Comparison of ENCODE assay signal across 18 cellular contexts in the genomic region with DNA sequence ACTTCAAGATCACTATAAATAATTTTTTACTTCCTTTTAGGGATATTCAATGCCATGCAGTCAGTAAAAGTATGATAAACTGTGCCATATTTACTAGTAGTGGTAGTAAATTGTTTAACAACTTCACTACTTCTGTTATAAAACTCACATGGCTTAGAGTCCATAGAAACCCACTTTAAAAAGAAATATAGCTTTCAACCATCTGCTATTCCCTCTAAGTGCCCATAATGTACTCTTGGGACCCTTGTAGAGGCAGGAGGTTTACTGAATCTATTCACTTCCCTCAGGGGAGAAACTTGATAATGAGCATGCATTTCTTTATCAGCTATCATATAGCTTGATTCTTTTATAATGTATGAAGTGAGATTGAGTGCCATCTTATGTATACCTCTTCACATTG.
"Had no signal": no experiment of that assay in that cellular context is flagged by ENCODE, and none has a peak within 500 bp of the region (broad histone marks: within the 10 kb centered on the region; RNA-seq: fewer than 3 reads in every experiment).

No MANE protein-coding gene starts in this region.

- H3K4me1 Mint-ChIP-seq: activated CD4-positive, alpha-beta memory T cell treated with anti-CD3 and anti-CD28 coated beads, Interleukin-2, amount 10 ng/mL, durations not matched to agents 7 days and 5 days; activated naive CD8-positive, alpha-beta T cell treated with anti-CD3 and anti-CD28 coated beads, Interleukin-2, amount 10 ng/mL, durations not matched to agents 7 days and 5 days; endodermal cell; natural killer cell; stimulated activated memory B cell treated with anti-CD40 and anti-IgM and Interleukin-4, amounts not matched to agents 10 μg/mL and 1 μg/mL and 100 μg/mL, for 72 hours had no signal

- DNase-seq: activated CD4-positive, alpha-beta memory T cell treated with anti-CD3 and anti-CD28 coated beads, Interleukin-2, amount 10 ng/mL, durations not matched to agents 7 days and 5 days; activated CD4-positive, alpha-beta T cell treated with anti-CD3 and anti-CD28 coated beads for 48 hours; activated effector memory CD4-positive, alpha-beta T cell treated with Interleukin-2 at 50 U/mL for 16 hours; activated naive CD4-positive, alpha-beta T cell treated with anti-CD3 and anti-CD28 coated beads for 36 hours; activated naive CD8-positive, alpha-beta T cell treated with anti-CD3 and anti-CD28 coated beads, Interleukin-2, amount 10 ng/mL, durations not matched to agents 7 days and 5 days; activated T-cell treated with anti-CD3 and anti-CD28 coated beads, Interleukin-2, amount 50 U/mL, for 72 hours; amniotic stem cell; endodermal cell; heart left ventricle; left ventricle myocardium superior; midbrain; natural killer cell; sigmoid colon; stimulated activated CD4-positive, alpha-beta T cell treated with anti-CD3 and anti-CD28 coated beads, Interleukin-15, amount 100 ng/mL, for 24 hours; stomach; transverse colon had no signal

- H3K36me3 Mint-ChIP-seq: activated naive CD8-positive, alpha-beta T cell treated with anti-CD3 and anti-CD28 coated beads, Interleukin-2, amount 10 ng/mL, durations not matched to agents 7 days and 5 days; natural killer cell; stimulated activated memory B cell treated with anti-CD40 and anti-IgM and Interleukin-4, amounts not matched to agents 10 μg/mL and 1 μg/mL and 100 μg/mL, for 72 hours had no signal

- ATAC-seq: activated T-cell treated with anti-CD3 and anti-CD28 coated beads, Interleukin-2, amount 50 U/mL, for 72 hours; gastroesophageal sphincter; heart left ventricle; left ventricle myocardium superior; natural killer cell; stimulated activated memory B cell treated with anti-CD40 and anti-IgM and Interleukin-4, amounts not matched to agents 10 μg/mL and 1 μg/mL and 100 μg/mL, for 72 hours had no signal

- H3K27ac Mint-ChIP-seq: activated CD4-positive, alpha-beta memory T cell treated with anti-CD3 and anti-CD28 coated beads, Interleukin-2, amount 10 ng/mL, durations not matched to agents 7 days and 5 days; activated naive CD4-positive, alpha-beta T cell treated with anti-CD3 and anti-CD28 coated beads for 36 hours; activated naive CD8-positive, alpha-beta T cell treated with anti-CD3 and anti-CD28 coated beads, Interleukin-2, amount 10 ng/mL, durations not matched to agents 7 days and 5 days; activated T-cell treated with anti-CD3 and anti-CD28 coated beads, Interleukin-2, amount 50 U/mL, for 72 hours; endodermal cell; natural killer cell; stimulated activated memory B cell treated with anti-CD40 and anti-IgM and Interleukin-4, amounts not matched to agents 10 μg/mL and 1 μg/mL and 100 μg/mL, for 72 hours had no signal

- H3K9me3 Mint-ChIP-seq: activated CD4-positive, alpha-beta memory T cell treated with anti-CD3 and anti-CD28 coated beads, Interleukin-2, amount 10 ng/mL, durations not matched to agents 7 days and 5 days; activated naive CD4-positive, alpha-beta T cell treated with anti-CD3 and anti-CD28 coated beads for 36 hours; activated naive CD8-positive, alpha-beta T cell treated with anti-CD3 and anti-CD28 coated beads, Interleukin-2, amount 10 ng/mL, durations not matched to agents 7 days and 5 days; activated T-cell treated with anti-CD3 and anti-CD28 coated beads, Interleukin-2, amount 50 U/mL, for 72 hours; endodermal cell; stimulated activated memory B cell treated with anti-CD40 and anti-IgM and Interleukin-4, amounts not matched to agents 10 μg/mL and 1 μg/mL and 100 μg/mL, for 72 hours had no signal

- H3K4me3 Mint-ChIP-seq: activated CD4-positive, alpha-beta memory T cell treated with anti-CD3 and anti-CD28 coated beads, Interleukin-2, amount 10 ng/mL, durations not matched to agents 7 days and 5 days; activated naive CD4-positive, alpha-beta T cell treated with anti-CD3 and anti-CD28 coated beads for 36 hours; activated naive CD8-positive, alpha-beta T cell treated with anti-CD3 and anti-CD28 coated beads, Interleukin-2, amount 10 ng/mL, durations not matched to agents 7 days and 5 days; activated T-cell treated with anti-CD3 and anti-CD28 coated beads, Interleukin-2, amount 50 U/mL, for 72 hours; endodermal cell; natural killer cell; stimulated activated memory B cell treated with anti-CD40 and anti-IgM and Interleukin-4, amounts not matched to agents 10 μg/mL and 1 μg/mL and 100 μg/mL, for 72 hours had no signal

- H3K27me3 Mint-ChIP-seq: activated CD4-positive, alpha-beta memory T cell treated with anti-CD3 and anti-CD28 coated beads, Interleukin-2, amount 10 ng/mL, durations not matched to agents 7 days and 5 days; activated naive CD8-positive, alpha-beta T cell treated with anti-CD3 and anti-CD28 coated beads, Interleukin-2, amount 10 ng/mL, durations not matched to agents 7 days and 5 days; stimulated activated memory B cell treated with anti-CD40 and anti-IgM and Interleukin-4, amounts not matched to agents 10 μg/mL and 1 μg/mL and 100 μg/mL, for 72 hours had no signal
